9 cellular contexts compared by ENCODE assay signal in the genomic region with DNA sequence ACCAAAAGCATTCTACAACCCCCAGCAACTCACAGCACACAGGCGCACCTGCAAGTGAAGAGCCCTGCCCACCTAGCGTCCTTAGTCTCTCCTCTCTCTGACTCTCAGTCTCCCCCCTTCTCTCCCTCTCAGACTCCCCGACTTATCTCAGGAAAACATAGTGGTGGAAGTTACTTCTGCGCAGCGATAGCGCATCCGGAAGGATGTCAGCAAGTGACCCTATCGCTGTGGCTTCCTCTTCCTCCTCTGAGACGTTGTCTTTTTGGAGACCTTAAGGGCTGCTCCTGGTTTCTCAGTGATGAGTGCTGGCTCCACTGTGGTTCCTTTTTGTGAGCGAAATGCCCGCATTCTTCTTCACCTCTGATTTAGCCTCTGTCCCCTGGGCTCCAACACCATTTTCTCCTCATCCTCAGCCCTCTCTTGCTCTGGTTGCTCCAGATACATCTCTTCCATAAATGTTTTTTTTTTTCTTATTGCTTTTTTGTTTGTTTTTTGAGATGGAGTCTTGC. TPM values are rescaled to one million over a fixed set of nuclear protein-coding genes. Genes with fewer than 3 reads are reported as not detected.
DNase-seq lines count a peak whose midpoint lies in the region; ATAC-seq lines count a peak whose summit lies in the region.
"Had no signal": no experiment of that assay in that cellular context is flagged by ENCODE, and none has a peak within 500 bp of the region (broad histone marks: within the 10 kb centered on the region; RNA-seq: fewer than 3 reads in every experiment).

No MANE protein-coding gene starts in this region.

- H3K4me3 Mint-ChIP-seq in CD4-positive, alpha-beta memory T cell, result peak overlapping the region; percentile 80 to 98 (median 94)
- H3K4me3 Mint-ChIP-seq in activated T-helper 1 cell treated with anti-CD3 and anti-CD28 coated beads, Interleukin-12 subunit alpha, Interleukin-12 subunit beta, Interleukin-2, Interleukin-4 antibody, amounts not matched to agents 30 ng/mL and 10 ng/mL and 1 ng/mL, durations not matched to agents 14 hours and 24 hours and 36 hours, result peak overlapping the region; percentile 85

- H3K27me3 Mint-ChIP-seq in CD4-positive, alpha-beta memory T cell, result no peaks in the 10 kb centered on the region
- H3K27me3 Mint-ChIP-seq in activated T-helper 1 cell treated with anti-CD3 and anti-CD28 coated beads, Interleukin-12 subunit alpha, Interleukin-12 subunit beta, Interleukin-2, Interleukin-4 antibody, amounts not matched to agents 30 ng/mL and 10 ng/mL and 1 ng/mL, durations not matched to agents 14 hours and 24 hours and 36 hours (ENCODE audit: insufficient read depth), result no peaks in the 10 kb centered on the region

- peak overlapping the region; percentile 70 to 75 for H3K4me3 ChIP-seq in CD4-positive, alpha-beta memory T cell (ENCODE audit: low read length in 2 of 2)
- peak overlapping the region in 1 of 2 donors; percentile 65 for H3K4me3 ChIP-seq in muscle layer of colon (ENCODE audit: low read depth in 1 of 2, low read length in 2 of 2)

- H3K36me3 Mint-ChIP-seq in CD4-positive, alpha-beta memory T cell, result peaks cover 0 to 4% of the 10 kb centered on the region in 2 donors
- H3K36me3 Mint-ChIP-seq in activated T-helper 1 cell treated with anti-CD3 and anti-CD28 coated beads, Interleukin-12 subunit alpha, Interleukin-12 subunit beta, Interleukin-2, Interleukin-4 antibody, amounts not matched to agents 30 ng/mL and 10 ng/mL and 1 ng/mL, durations not matched to agents 14 hours and 24 hours and 36 hours (ENCODE audit: low read depth), result peaks cover 8% of the 10 kb centered on the region

- H3K9ac ChIP-seq in muscle layer of colon (ENCODE audit: low read length), result no peak overlapping the region

- H3K9me3 ChIP-seq in CD4-positive, alpha-beta memory T cell (ENCODE audit: control insufficient read depth in 1 of 2, low read length in 2 of 2), result no peaks in the 10 kb centered on the region
- H3K9me3 ChIP-seq in muscle layer of colon (ENCODE audit: low read length), result no peaks in the 10 kb centered on the region

- peaks cover 50% of the 10 kb centered on the region for H3K4me1 ChIP-seq in CD4-positive, alpha-beta memory T cell (ENCODE audit: insufficient read depth, low read length)
- H3K4me1 ChIP-seq in muscle layer of colon (ENCODE audit: insufficient read depth, low read length), result peaks cover 40% of the 10 kb centered on the region

- H3K4me1 Mint-ChIP-seq in CD4-positive, alpha-beta memory T cell, result peaks cover 35 to 77% (median 54%) of the 10 kb centered on the region in 4 donors
- H3K4me1 Mint-ChIP-seq in activated T-helper 1 cell treated with anti-CD3 and anti-CD28 coated beads, Interleukin-12 subunit alpha, Interleukin-12 subunit beta, Interleukin-2, Interleukin-4 antibody, amounts not matched to agents 30 ng/mL and 10 ng/mL and 1 ng/mL, durations not matched to agents 14 hours and 24 hours and 36 hours (ENCODE audit: low read depth), result peaks cover 57% of the 10 kb centered on the region

- POLR2A ChIA-PET in CD4-positive, alpha-beta memory T cell (lab: Charles Lee; ENCODE audit: partially characterized antibody), result no interaction called here

- CTCF ChIA-PET in CD4-positive, alpha-beta memory T cell (lab: Charles Lee; ENCODE audit: partially characterized antibody), result no interaction called here

- H3K27me3 ChIP-seq in CD4-positive, alpha-beta memory T cell (ENCODE audit: insufficient read depth, low read length), result no peaks in the 10 kb centered on the region
- H3K27me3 ChIP-seq in muscle layer of colon (ENCODE audit: control insufficient read depth in 1 of 2, insufficient read depth in 2 of 2, low read length in 2 of 2), result no peaks in the 10 kb centered on the region

- H3K27ac Mint-ChIP-seq in CD4-positive, alpha-beta memory T cell, result peak overlapping the region; percentile 89 to 99 (median 96)
- peak overlapping the region; percentile 96 for H3K27ac Mint-ChIP-seq in activated T-helper 1 cell treated with anti-CD3 and anti-CD28 coated beads, Interleukin-12 subunit alpha, Interleukin-12 subunit beta, Interleukin-2, Interleukin-4 antibody, amounts not matched to agents 30 ng/mL and 10 ng/mL and 1 ng/mL, durations not matched to agents 14 hours and 24 hours and 36 hours

- H3K9me3 Mint-ChIP-seq in CD4-positive, alpha-beta memory T cell, result no peaks in the 10 kb centered on the region
- no peaks in the 10 kb centered on the region for H3K9me3 Mint-ChIP-seq in activated T-helper 1 cell treated with anti-CD3 and anti-CD28 coated beads, Interleukin-12 subunit alpha, Interleukin-12 subunit beta, Interleukin-2, Interleukin-4 antibody, amounts not matched to agents 30 ng/mL and 10 ng/mL and 1 ng/mL, durations not matched to agents 14 hours and 24 hours and 36 hours

- peak; percentile 21 to 51 (median 36) for DNase-seq in CD4-positive, alpha-beta memory T cell
- DNase-seq in Kasumi-1 (lab: John Stamatoyannopoulos, UW), result peak; percentile 86 to 89
- peak; percentile 30 for DNase-seq in activated T-helper 1 cell treated with anti-CD3 and anti-CD28 coated beads, Interleukin-12 subunit alpha, Interleukin-12 subunit beta, Interleukin-2, Interleukin-4 antibody, amounts not matched to agents 30 ng/mL and 10 ng/mL and 1 ng/mL, durations not matched to agents 14 hours and 24 hours and 36 hours (ENCODE audit: low spot score)
- no peak for DNase-seq in kidney tubule cell (ENCODE audit: low spot score)
- no peak for DNase-seq in HPDE6-E6E7 (ENCODE audit: extremely low spot score)
- no peak for DNase-seq in foreskin melanocyte
- DNase-seq: NCI-H226 had no signal

- no peak for ATAC-seq in HG03457 (IDR thresholded peaks at IDR 0.05; ENCODE audit: unreplicated experiment)

- no peaks in the 10 kb centered on the region for H3K36me3 ChIP-seq in CD4-positive, alpha-beta memory T cell (ENCODE audit: insufficient read depth, low read length)
- no peaks in the 10 kb centered on the region for H3K36me3 ChIP-seq in muscle layer of colon (ENCODE audit: insufficient read depth, low read length)

- intact Hi-C loops in CD4-positive, alpha-beta memory T cell (cut with micrococcal nuclease), result loop anchor here (5.0 kb wide), 1 partner anchor 410 kb away; a partner anchor contains a TSS
- intact Hi-C loops in activated T-helper 1 cell treated with anti-CD3 and anti-CD28 coated beads, Interleukin-12 subunit alpha, Interleukin-12 subunit beta, Interleukin-2, Interleukin-4 antibody, amounts not matched to agents 30 ng/mL and 10 ng/mL and 1 ng/mL, durations not matched to agents 14 hours and 24 hours and 36 hours (cut with micrococcal nuclease), result loop anchor here (5.0 kb wide), 1 partner anchor 535 kb away; no protein-coding TSS in a partner anchor

- H3K27ac ChIP-seq in CD4-positive, alpha-beta memory T cell (ENCODE audit: low read depth, low read length), result peak overlapping the region; percentile 91
- peak overlapping the region; percentile 19 for H3K27ac ChIP-seq in muscle layer of colon (ENCODE audit: low read depth, low read length)

RNA-seq across cellular contexts. Expression of a gene that starts 1.4 kb away (rescaled TPM):
- total RNA-seq in CD4-positive, alpha-beta memory T cell, result 10 to 100 TPM; 35.8 to 38.4 TPM
- 10 to 100 TPM; 44.6 to 57.4 TPM for polyA plus RNA-seq in CD4-positive, alpha-beta memory T cell
- total RNA-seq in activated T-helper 1 cell treated with anti-CD3 and anti-CD28 coated beads, Interleukin-12 subunit alpha, Interleukin-12 subunit beta, Interleukin-2, Interleukin-4 antibody, amounts not matched to agents 30 ng/mL and 10 ng/mL and 1 ng/mL, durations not matched to agents 14 hours and 24 hours and 36 hours, result 89.8 and 96.0 TPM in 2 replicates

RNA-seq across cellular contexts. Expression of a gene that starts 2.5 kb away (rescaled TPM):
- 10 to 100 TPM; 14.5 to 14.9 TPM for total RNA-seq in CD4-positive, alpha-beta memory T cell
- 1 to 10 TPM; 1.3 to 7.4 TPM for polyA plus RNA-seq in CD4-positive, alpha-beta memory T cell
- 21.1 and 22.1 TPM in 2 replicates for total RNA-seq in activated T-helper 1 cell treated with anti-CD3 and anti-CD28 coated beads, Interleukin-12 subunit alpha, Interleukin-12 subunit beta, Interleukin-2, Interleukin-4 antibody, amounts not matched to agents 30 ng/mL and 10 ng/mL and 1 ng/mL, durations not matched to agents 14 hours and 24 hours and 36 hours

RNA-seq across cellular contexts. Expression of a gene that starts 13.1 kb away (rescaled TPM):
- total RNA-seq in CD4-positive, alpha-beta memory T cell, result not detected
- not detected for polyA plus RNA-seq in CD4-positive, alpha-beta memory T cell
- 0.71 TPM in 1 of 2 replicates, not detected in the other for total RNA-seq in activated T-helper 1 cell treated with anti-CD3 and anti-CD28 coated beads, Interleukin-12 subunit alpha, Interleukin-12 subunit beta, Interleukin-2, Interleukin-4 antibody, amounts not matched to agents 30 ng/mL and 10 ng/mL and 1 ng/mL, durations not matched to agents 14 hours and 24 hours and 36 hours

RNA-seq across cellular contexts. Expression of a gene that starts 18.5 kb away (rescaled TPM):
- total RNA-seq in CD4-positive, alpha-beta memory T cell, result 10 to 100 TPM; 23.3 to 27.0 TPM
- 1 to 10 TPM; 2.2 to 3.7 TPM for polyA plus RNA-seq in CD4-positive, alpha-beta memory T cell
- 3.0 and 4.8 TPM in 2 replicates for total RNA-seq in activated T-helper 1 cell treated with anti-CD3 and anti-CD28 coated beads, Interleukin-12 subunit alpha, Interleukin-12 subunit beta, Interleukin-2, Interleukin-4 antibody, amounts not matched to agents 30 ng/mL and 10 ng/mL and 1 ng/mL, durations not matched to agents 14 hours and 24 hours and 36 hours

RNA-seq across cellular contexts. Expression of a gene that starts 52.8 kb away (rescaled TPM):
- total RNA-seq in CD4-positive, alpha-beta memory T cell, result 10 to 100 TPM; 35.7 to 40.4 TPM
- 10 to 100 TPM; 72.3 to 94.5 TPM for polyA plus RNA-seq in CD4-positive, alpha-beta memory T cell
- 79.6 and 86.8 TPM in 2 replicates for total RNA-seq in activated T-helper 1 cell treated with anti-CD3 and anti-CD28 coated beads, Interleukin-12 subunit alpha, Interleukin-12 subunit beta, Interleukin-2, Interleukin-4 antibody, amounts not matched to agents 30 ng/mL and 10 ng/mL and 1 ng/mL, durations not matched to agents 14 hours and 24 hours and 36 hours

Comparison
In these comparisons a context has a peak if more than half of its experiments do, and no peak if none do; other contexts are left out.
1. DNase-seq: peak in CD4-positive, alpha-beta memory T cell (5 of 5), Kasumi-1 (2 of 2) and activated T-helper 1 cell treated with anti-CD3 and anti-CD28 coated beads, Interleukin-12 subunit alpha, Interleukin-12 subunit beta, Interleukin-2, Interleukin-4 antibody, amounts not matched to agents 30 ng/mL and 10 ng/mL and 1 ng/mL, durations not matched to agents 14 hours and 24 hours and 36 hours (single experiment); none in kidney tubule cell (single experiment), HPDE6-E6E7 (single experiment) and foreskin melanocyte (single experiment).